Comparison of ENCODE assay signal across 1 cellular context in genomic region chr7:35021445-35021844, GRCh38.
TF ChIP-seq lines count a peak whose summit lies in the region.

No MANE protein-coding gene starts in this region.

TF ChIP-seq in GM23338, 12 proteins besides CTCF, POLR2A, EP300 and RAD21 (continued from another document):
- TF ChIP-seq ZNF462 (CRISPR knock-in tag; IDR thresholded peaks at IDR 0.05) (no peak), CREB1 (CRISPR knock-in tag; IDR thresholded peaks at IDR 0.05; ENCODE audit: low read depth) (no peak), STAT1 (IDR thresholded peaks at IDR 0.05; ENCODE audit: unreplicated experiment) (no peak), REST (IDR thresholded peaks at IDR 0.05; ENCODE audit: unreplicated experiment) (no peak), ZNF331 (CRISPR knock-in tag; IDR thresholded peaks at IDR 0.05; ENCODE audit: low read depth) (no peak), JUNB (IDR thresholded peaks at IDR 0.05; ENCODE audit: unreplicated experiment) (no peak), NANOG (IDR thresholded peaks at IDR 0.05; ENCODE audit: borderline replicate concordance) (no peak), ZNF114 (CRISPR knock-in tag; IDR thresholded peaks at IDR 0.05) (no peak), POLR2AphosphoS5 (IDR thresholded peaks at IDR 0.05; ENCODE audit: low read depth) (no peak)
